Comparison of ENCODE assay signal across 9 cellular contexts in the genomic region with DNA sequence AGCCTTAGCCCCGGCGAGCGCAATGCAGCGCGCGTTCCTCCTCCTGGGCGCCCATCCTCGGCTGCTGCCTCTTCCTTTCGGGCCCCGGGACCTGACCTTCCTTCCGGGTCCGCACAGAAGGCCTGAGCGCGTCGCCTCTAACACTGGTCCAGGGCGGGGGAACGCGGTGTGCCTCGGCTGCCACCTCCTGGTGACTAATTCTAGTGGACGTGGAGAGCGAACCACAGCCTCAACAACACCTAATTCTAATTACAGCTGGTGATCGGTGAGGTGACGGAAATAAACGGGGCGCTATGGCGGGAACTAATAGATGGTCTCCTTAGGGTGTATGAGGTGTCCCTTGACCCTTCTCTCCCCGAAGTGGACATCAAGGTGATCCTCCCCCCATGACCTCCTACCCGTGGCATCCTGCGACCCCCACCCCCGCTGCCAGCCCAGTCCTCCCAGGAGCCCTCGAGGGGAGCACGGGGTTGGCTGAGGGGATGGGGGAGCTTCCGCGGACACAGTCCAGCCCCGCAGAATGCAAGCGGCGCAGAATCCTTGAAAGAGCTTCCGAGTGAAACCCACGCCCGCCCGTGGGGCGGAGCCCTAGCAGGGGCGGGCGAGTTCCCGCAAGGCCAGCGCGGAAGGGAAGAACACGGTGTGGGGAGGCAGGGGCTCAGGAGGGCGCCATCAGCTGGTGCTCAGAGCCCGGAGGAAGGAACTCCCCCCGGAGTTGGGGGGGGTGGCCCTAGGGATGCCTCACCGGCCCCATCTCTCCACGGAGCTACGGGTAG. TPM values are rescaled to one million over a fixed set of nuclear protein-coding genes. Genes with fewer than 3 reads are reported as not detected.
DNase-seq lines count a peak whose midpoint lies in the region; ATAC-seq and TF ChIP-seq lines count a peak whose summit lies in the region.
"Had no signal": no experiment of that assay in that cellular context is flagged by ENCODE, and none has a peak within 500 bp of the region (broad histone marks: within the 10 kb centered on the region; RNA-seq: fewer than 3 reads in every experiment).

No MANE protein-coding gene starts in this region.

- H3K9me3 ChIP-seq in left lung, result no peaks in the 10 kb centered on the region

- TF ChIP-seq CTCF in left lung (IDR thresholded peaks at IDR 0.05), result peak; percentile 53 to 72

- H3K4me1 ChIP-seq in left lung, result peaks cover 6 to 12% of the 10 kb centered on the region in 2 donors

- peaks cover 4 to 38% of the 10 kb centered on the region in 2 donors for H3K27me3 ChIP-seq in left lung

- DNase-seq in AG20443 (ENCODE audit: low spot score) (peak; percentile 93), NCI-H2196 treated with DMSO at 0.1 percent for 48 hours (lab: John Stamatoyannopoulos, UW; ENCODE audit: unreplicated experiment) (peak; percentile 76), dermis blood vessel endothelial cell (peak; percentile 75), left lung (peak; percentile 91 to 98)
- peak; percentile 64 for DNase-seq in activated CD4-positive, CD25-positive, alpha-beta regulatory T cell treated with anti-CD3 and anti-CD28 coated beads, Interleukin-2, amount 50 U/mL, for 72 hours
- DNase-seq in stimulated activated CD4-positive, alpha-beta T cell treated with anti-CD3 and anti-CD28 coated beads, Interleukin-2, amount 100 ng/mL, for 24 hours, result peak; percentile 65 to 71

- H3K27ac ChIP-seq in left lung, result peak overlapping the region in 1 of 2 donors; percentile 67

- H3K4me3 ChIP-seq in left lung, result peak overlapping the region; percentile 39 to 49

- H3K36me3 ChIP-seq in left lung, result no peaks in the 10 kb centered on the region

- intact Hi-C loops in left lung (cut with DNase I), result no loop called here

- ATAC-seq in GM18868 (IDR thresholded peaks at IDR 0.05; ENCODE audit: unreplicated experiment), result peak; percentile 95
- peak; percentile 98 for ATAC-seq in HG03064 (IDR thresholded peaks at IDR 0.05; ENCODE audit: low read depth, unreplicated experiment)
- ATAC-seq in left lung, result peak; percentile 100

RNA-seq across cellular contexts. Expression of a gene that starts 12.8 kb away (rescaled TPM):
- total RNA-seq in dermis blood vessel endothelial cell (not detected in 2 replicates), left lung (10 to 100 TPM in 1 of 2 donors, 1 to 10 TPM in 1; 4.7 to 10.8 TPM)

RNA-seq across cellular contexts. Expression of a gene that starts 28.6 kb away (rescaled TPM):
- total RNA-seq in dermis blood vessel endothelial cell, result not detected in 2 replicates
- under 1 TPM in 1 of 2 donors, not detected in 1; 0.58 TPM for total RNA-seq in left lung
- total RNA-seq: T-helper 2 cell treated with Interferon-gamma antibody and Interleukin-4, amounts not matched to agents 100 ng/mL and 5 ng/mL, for 36 hours had no signal

RNA-seq across cellular contexts. Expression of a gene that starts 33.5 kb away (rescaled TPM):
- total RNA-seq in dermis blood vessel endothelial cell, result 7.1 and 11.7 TPM in 2 replicates
- 10 to 100 TPM; 16.9 to 26.7 TPM for total RNA-seq in left lung

RNA-seq across cellular contexts. Expression of a gene that starts 48.8 kb away (rescaled TPM):
- total RNA-seq in dermis blood vessel endothelial cell, result not detected in 2 replicates
- 1 to 10 TPM; 1.1 to 3.5 TPM for total RNA-seq in left lung
- total RNA-seq: T-helper 2 cell treated with Interferon-gamma antibody and Interleukin-4, amounts not matched to agents 100 ng/mL and 5 ng/mL, for 36 hours had no signal
